8 cellular contexts compared by ENCODE assay signal in genomic region chr1:223714849-223715709, GRCh38. TPM values are rescaled to one million over a fixed set of nuclear protein-coding genes. Genes with fewer than 3 reads are reported as not detected.
DNase-seq lines count a peak whose midpoint lies in the region; ATAC-seq and TF ChIP-seq lines count a peak whose summit lies in the region.

No MANE protein-coding gene starts in this region.

- TF ChIP-seq POLR2A in stomach (IDR thresholded peaks at IDR 0.05): no peak

- CTCF ChIA-PET in A673 (lab: Charles Lee): no interaction called here

- TF ChIP-seq CTCF in A673 (conservative IDR thresholded peaks at IDR 0.05; ENCODE audit: low read depth, low read length): no peak
- TF ChIP-seq CTCF in fibroblast of villous mesenchyme (IDR thresholded peaks at IDR 0.05; ENCODE audit: insufficient read depth, low read depth, low read length): no peak
- TF ChIP-seq CTCF in stomach (IDR thresholded peaks at IDR 0.05): no peak

- DNase-seq in A673 (ENCODE audit: low spot score) (peak; percentile 88), HAP-1 (ENCODE audit: low spot score in 2 of 2) (peak; percentile 60 to 66), SW480 (ENCODE audit: low spot score) (peak; percentile 80), fibroblast of villous mesenchyme (ENCODE audit: low read depth) (peak; percentile 97), stomach (no peak), NCI-H526 (lab: John Stamatoyannopoulos, UW) (no peak)

- POLR2A ChIA-PET in A673 (lab: Charles Lee; ENCODE audit: low non-redundant PET): no interaction called here

- no peak for TF ChIP-seq EP300 in stomach (IDR thresholded peaks at IDR 0.05)

- BruUV-seq in A673 (replicated peaks; lab: Mats Ljungman, UMichigan): no TSS peak

- peak overlapping the region; percentile 75 for H3K4me3 ChIP-seq in A673 (ENCODE audit: low read depth, low read length, poor library complexity, severe bottlenecking)
- peak overlapping the region; percentile 5; the same call in 1 of the 2 replicates for H3K4me3 ChIP-seq in HAP-1
- peak overlapping the region; percentile 87 for H3K4me3 ChIP-seq in fibroblast of villous mesenchyme (ENCODE audit: low read depth, low read length)
- peak overlapping the region; percentile 18 to 94 (median 68) for H3K4me3 ChIP-seq in stomach

- in situ Hi-C loops in HAP-1 (cut with MboI; ENCODE audit: low sequenced_read_pairs): no loop called here

- intact Hi-C loops in A673 (cut with micrococcal nuclease; ENCODE audit: unreplicated experiment): no loop called here
- intact Hi-C loops in stomach (cut with DNase I; ENCODE audit: low total_unique reads): loop anchor here (5.0 kb wide), 1 partner anchor 37 kb away; no protein-coding TSS in a partner anchor

- H3K27ac ChIP-seq in A673 (ENCODE audit: low read depth, low read length, poor library complexity, severe bottlenecking): peak overlapping the region; percentile 92
- peak overlapping the region; percentile 62 to 100 (median 98) for H3K27ac ChIP-seq in stomach

- WGBS in stomach, 5 donors: 44 to 59% (median 49%) methylated on average over 10 of the region's 10 CpGs

- no peaks in the 10 kb centered on the region for H3K9me3 ChIP-seq in A673 (ENCODE audit: low read depth, low read length, poor library complexity, severe bottlenecking)
- no peaks in the 10 kb centered on the region for H3K9me3 ChIP-seq in HAP-1
- no peaks in the 10 kb centered on the region for H3K9me3 ChIP-seq in stomach

- H3K36me3 ChIP-seq in A673 (ENCODE audit: insufficient read depth, low read length, poor library complexity, severe bottlenecking): peaks cover 16% of the 10 kb centered on the region
- peaks cover 26% of the 10 kb centered on the region for H3K36me3 ChIP-seq in HAP-1 (replicated peaks)
- H3K36me3 ChIP-seq in stomach: peaks cover 20 to 39% (median 30%) of the 10 kb centered on the region in 4 donors

- no peak for ATAC-seq in GM19035 (IDR thresholded peaks at IDR 0.05; ENCODE audit: unreplicated experiment)
- no peak for ATAC-seq in GM18868 (IDR thresholded peaks at IDR 0.05; ENCODE audit: unreplicated experiment)

- H3K4me1 ChIP-seq in A673 (ENCODE audit: insufficient read depth, low read length, poor library complexity, severe bottlenecking) (peaks cover 44% of the 10 kb centered on the region), HAP-1 (peaks cover 20% of the 10 kb centered on the region), stomach (peaks cover 72 to 90% (median 84%) of the 10 kb centered on the region in 4 donors)

- H3K27me3 ChIP-seq in A673 (replicated peaks; ENCODE audit: insufficient read depth, low read depth, low read length, poor library complexity) (no peaks in the 10 kb centered on the region), HAP-1 (ENCODE audit: low read depth) (no peaks in the 10 kb centered on the region), stomach (no peaks in the 10 kb centered on the region)

RNA-seq across cellular contexts. Expression of gene CAPN2, which starts 2.7 kb away (rescaled TPM):
- total RNA-seq in A673 (2021) (131 and 137 TPM in 2 replicates), fibroblast of villous mesenchyme (408 and 512 TPM in 2 replicates), stomach (100 to 1,000 TPM; 224 to 739 (median 358) TPM)
- 100 to 1,000 TPM; 128 to 171 (median 161) TPM for polyA plus RNA-seq in stomach

RNA-seq across cellular contexts. Expression of gene CAPN8, which starts 49.6 kb away (rescaled TPM):
- total RNA-seq in A673 (2021) (not detected in 2 replicates), fibroblast of villous mesenchyme (not detected in 2 replicates), stomach (100 to 1,000 TPM in 4 of 5 donors, 10 to 100 TPM in 1; 67.5 to 581 (median 254) TPM)
- polyA plus RNA-seq in stomach: 100 to 1,000 TPM in 1 of 3 donors, 10 to 100 TPM in 2; 28.3 to 127 (median 31.0) TPM

Comparison
In these comparisons a context has a peak if more than half of its experiments do, and no peak if none do; other contexts are left out.
1. DNase-seq: peak in A673 (single experiment), HAP-1 (2 of 2), SW480 (single experiment) and fibroblast of villous mesenchyme (single experiment); none in stomach (single experiment) and NCI-H526 (0 of 2).
2. H3K4me3 ChIP-seq: peak in every context shown above with its lines; median percentile 87 in fibroblast of villous mesenchyme; 75 in A673; 68 in stomach; 5 in HAP-1.
3. RNA of gene CAPN8, which starts 49.6 kb away (total RNA-seq): 67.5 to 581 TPM in stomach; not detected in A673 and not detected in fibroblast of villous mesenchyme; every median in the first group is over 10 times any median in the second.